7 cellular contexts compared by ENCODE assay signal in the genomic region with DNA sequence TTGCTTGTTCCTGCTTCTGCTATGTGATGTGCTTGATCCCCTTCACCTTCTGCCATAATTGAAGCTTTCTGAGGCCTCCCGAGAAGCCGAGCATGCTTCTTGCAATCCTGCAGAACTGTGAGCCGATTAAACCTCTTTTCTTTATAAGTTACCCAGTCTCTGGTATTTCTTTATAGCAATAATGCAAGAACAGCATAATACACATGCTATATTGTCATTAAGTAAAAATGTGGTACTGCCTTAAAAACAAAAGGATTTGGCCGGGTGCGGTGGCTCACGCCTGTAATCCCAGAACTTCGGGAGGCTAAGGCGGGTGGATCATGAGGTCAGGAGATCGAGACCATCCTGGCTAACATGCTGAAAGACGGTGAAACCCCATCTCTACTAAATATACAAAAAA.
"Had no signal": no experiment of that assay in that cellular context is flagged by ENCODE, and none has a peak within 500 bp of the region (broad histone marks: within the 10 kb centered on the region; RNA-seq: fewer than 3 reads in every experiment).

No MANE protein-coding gene starts in this region.

- H3K27me3 Mint-ChIP-seq: IgD-negative memory B cell had no signal

- H3K4me3 Mint-ChIP-seq: GM23338, H9, IgD-negative memory B cell had no signal

- FAIRE-seq: H1, H54 had no signal

- H3K4me1 Mint-ChIP-seq: GM23338, H9, IgD-negative memory B cell had no signal

- H3K27ac Mint-ChIP-seq: GM23338, H9, IgD-negative memory B cell had no signal

- ATAC-seq: GM23338 had no signal

- H3K9me3 Mint-ChIP-seq: GM23338, H9, IgD-negative memory B cell had no signal

- H2AFZ ChIP-seq: GM23338 had no signal

- H3K4me3 ChIP-seq: GM23338 had no signal

- DNase-seq: H9, HCEC 1CT, KG1 had no signal

- H3K4me2 ChIP-seq: GM23338 had no signal
